Comparison of ENCODE assay signal across 10 cellular contexts in genomic region chr4:9999956-10000551, GRCh38.
DNase-seq lines count a peak whose midpoint lies in the region; ATAC-seq, FAIRE-seq and TF ChIP-seq lines count a peak whose summit lies in the region.
"Had no signal": no experiment of that assay in that cellular context is flagged by ENCODE, and none has a peak within 500 bp of the region (broad histone marks: within the 10 kb centered on the region; RNA-seq: fewer than 3 reads in every experiment).

No MANE protein-coding gene starts in this region.

- TF ChIP-seq CTCF in D721Med (IDR thresholded peaks at IDR 0.05; ENCODE audit: insufficient read depth, missing control alignments), result no peak

- H3K4me3 Mint-ChIP-seq in activated naive CD4-positive, alpha-beta T cell treated with anti-CD3 and anti-CD28 coated beads, Interleukin-2, amount 10 ng/mL, durations not matched to agents 7 days and 5 days, result no peak overlapping the region
- H3K4me3 Mint-ChIP-seq in stimulated activated naive CD8-positive, alpha-beta T cell treated with anti-CD3 and anti-CD28 coated beads, Interleukin-15, Interleukin-2, amounts not matched to agents 100 ng/mL and 50 ng/mL, for 24 hours, result no peak overlapping the region

- no peak for DNase-seq in activated naive CD4-positive, alpha-beta T cell treated with anti-CD3 and anti-CD28 coated beads, Interleukin-2, amount 10 ng/mL, durations not matched to agents 7 days and 5 days
- DNase-seq in activated naive CD4-positive, alpha-beta T cell treated with Interleukin-2 at 50 U/mL for 16 hours, result no peak
- DNase-seq in dedifferentiated amniotic fluid mesenchymal stem cell (ENCODE audit: extremely low spot score) (no peak), D721Med (ENCODE audit: insufficient read length, low spot score) (no peak), NCI-H146 (lab: John Stamatoyannopoulos, UW) (no peak)
- DNase-seq: C1 segment of cervical spinal cord; central memory CD4-positive, alpha-beta T cell had no signal

- peak overlapping the region; percentile 25 for H3K27ac Mint-ChIP-seq in activated naive CD4-positive, alpha-beta T cell treated with anti-CD3 and anti-CD28 coated beads, Interleukin-2, amount 10 ng/mL, durations not matched to agents 7 days and 5 days
- peak overlapping the region; percentile 14 for H3K27ac Mint-ChIP-seq in stimulated activated naive CD8-positive, alpha-beta T cell treated with anti-CD3 and anti-CD28 coated beads, Interleukin-15, Interleukin-2, amounts not matched to agents 100 ng/mL and 50 ng/mL, for 24 hours

- no peak for FAIRE-seq in D721Med (lab: Jason Lieb, UNC)

- peaks cover 5% of the 10 kb centered on the region for H3K9me3 Mint-ChIP-seq in activated naive CD4-positive, alpha-beta T cell treated with anti-CD3 and anti-CD28 coated beads, Interleukin-2, amount 10 ng/mL, durations not matched to agents 7 days and 5 days
- H3K9me3 Mint-ChIP-seq in stimulated activated naive CD8-positive, alpha-beta T cell treated with anti-CD3 and anti-CD28 coated beads, Interleukin-15, Interleukin-2, amounts not matched to agents 100 ng/mL and 50 ng/mL, for 24 hours, result no peaks in the 10 kb centered on the region

- CTCF ChIA-PET in activated naive CD4-positive, alpha-beta T cell treated with anti-CD3 and anti-CD28 coated beads, Interleukin-2, amount 10 ng/mL, durations not matched to agents 7 days and 5 days (lab: Charles Lee), result no interaction called here

- H3K36me3 Mint-ChIP-seq in activated naive CD4-positive, alpha-beta T cell treated with anti-CD3 and anti-CD28 coated beads, Interleukin-2, amount 10 ng/mL, durations not matched to agents 7 days and 5 days, result peaks cover 8% of the 10 kb centered on the region
- no peaks in the 10 kb centered on the region for H3K36me3 Mint-ChIP-seq in stimulated activated naive CD8-positive, alpha-beta T cell treated with anti-CD3 and anti-CD28 coated beads, Interleukin-15, Interleukin-2, amounts not matched to agents 100 ng/mL and 50 ng/mL, for 24 hours (ENCODE audit: low read depth)

- H3K4me1 Mint-ChIP-seq in activated naive CD4-positive, alpha-beta T cell treated with anti-CD3 and anti-CD28 coated beads, Interleukin-2, amount 10 ng/mL, durations not matched to agents 7 days and 5 days, result peaks cover 62% of the 10 kb centered on the region
- H3K4me1 Mint-ChIP-seq in stimulated activated naive CD8-positive, alpha-beta T cell treated with anti-CD3 and anti-CD28 coated beads, Interleukin-15, Interleukin-2, amounts not matched to agents 100 ng/mL and 50 ng/mL, for 24 hours (ENCODE audit: low read depth), result peaks cover 32% of the 10 kb centered on the region

- ATAC-seq in HG02571 (IDR thresholded peaks at IDR 0.05; ENCODE audit: unreplicated experiment) (peak; percentile 49), HG03571 (IDR thresholded peaks at IDR 0.05; ENCODE audit: unreplicated experiment) (peak; percentile 36)

- H3K27me3 Mint-ChIP-seq in activated naive CD4-positive, alpha-beta T cell treated with anti-CD3 and anti-CD28 coated beads, Interleukin-2, amount 10 ng/mL, durations not matched to agents 7 days and 5 days, result no peaks in the 10 kb centered on the region
- no peaks in the 10 kb centered on the region for H3K27me3 Mint-ChIP-seq in stimulated activated naive CD8-positive, alpha-beta T cell treated with anti-CD3 and anti-CD28 coated beads, Interleukin-15, Interleukin-2, amounts not matched to agents 100 ng/mL and 50 ng/mL, for 24 hours
